ENCODE assay signal across 16 cellular contexts in the genomic region with DNA sequence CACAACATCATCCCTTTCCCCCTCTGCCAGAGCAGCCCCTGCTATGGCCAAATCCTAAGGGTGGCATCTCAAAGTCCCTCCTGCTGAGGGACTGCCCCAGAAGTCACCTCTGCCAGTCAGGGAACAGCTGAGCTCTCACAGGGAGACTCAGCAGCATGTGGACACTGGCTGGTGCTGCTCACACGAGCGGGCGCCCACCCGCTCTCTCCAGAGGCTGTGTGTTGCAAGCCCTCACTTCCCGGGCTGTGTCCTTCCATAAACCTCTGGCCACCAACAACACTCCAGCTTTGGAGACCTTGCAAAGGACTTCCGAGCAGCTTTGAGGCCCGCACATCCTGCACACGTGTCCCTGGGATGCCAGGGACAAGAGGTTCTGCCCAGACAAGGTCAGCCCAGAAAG. TPM values are rescaled to one million over a fixed set of nuclear protein-coding genes. Genes with fewer than 3 reads are reported as not detected.
DNase-seq lines count a peak whose midpoint lies in the region; ATAC-seq and TF ChIP-seq lines count a peak whose summit lies in the region.
"Had no signal": no experiment of that assay in that cellular context is flagged by ENCODE, and none has a peak within 500 bp of the region (broad histone marks: within the 10 kb centered on the region; RNA-seq: fewer than 3 reads in every experiment).

No MANE protein-coding gene starts in this region.

- H3K9ac ChIP-seq in stomach smooth muscle (ENCODE audit: low read length in 2 of 2) = peak overlapping the region; percentile 96 to 98

- H3K36me3 Mint-ChIP-seq in activated T-cell treated with anti-CD3 and anti-CD28 coated beads, Interleukin-2, amount 50 U/mL, for 72 hours (ENCODE audit: insufficient read depth in 2 of 2) = peaks cover 2 to 5% of the 10 kb centered on the region in 2 donors
- peaks cover 28% of the 10 kb centered on the region for H3K36me3 Mint-ChIP-seq in activated T-helper 17 cell treated with anti-CD3 and anti-CD28 coated beads, Interleukin-2, amount 50 U/mL, for 72 hours (ENCODE audit: low read depth)
- H3K36me3 Mint-ChIP-seq in glutamatergic neuron (ENCODE audit: unreplicated experiment) (peaks cover 4% of the 10 kb centered on the region), CD14-positive monocyte (no peaks in the 10 kb centered on the region)

- H3K9me3 ChIP-seq in stomach smooth muscle (ENCODE audit: control insufficient read depth in 2 of 2, low read length in 2 of 2) = no peaks in the 10 kb centered on the region

- no peak for DNase-seq in activated T-cell treated with anti-CD3 and anti-CD28 coated beads, Interleukin-2, amount 50 U/mL, for 72 hours
- DNase-seq in activated T-cell treated with anti-CD3 and anti-CD28 coated beads for 4 hours (no peak), glutamatergic neuron (no peak), T1000 (lab: John Stamatoyannopoulos, UW) (no peak), CD14-positive monocyte (ENCODE audit: low spot score) (no peak), UCSD-AML1 (lab: John Stamatoyannopoulos, UW; ENCODE audit: unreplicated experiment) (no peak)
- DNase-seq: Calu3; GDM1; GOT3; NCI-H1694; NCI-H446; SHP77 treated with DMSO at 0.1 percent for 48 hours; stimulated activated CD4-positive, alpha-beta T cell treated with anti-CD3 and anti-CD28 coated beads, Interleukin-4, amount 100 ng/mL, for 1 hour had no signal

- H3K27ac Mint-ChIP-seq in activated T-cell treated with anti-CD3 and anti-CD28 coated beads, Interleukin-2, amount 50 U/mL, for 72 hours = no peak overlapping the region
- H3K27ac Mint-ChIP-seq in activated T-helper 17 cell treated with anti-CD3 and anti-CD28 coated beads, Interleukin-2, amount 50 U/mL, for 72 hours = peak overlapping the region; percentile 28
- H3K27ac Mint-ChIP-seq in glutamatergic neuron (ENCODE audit: unreplicated experiment) (peak overlapping the region; percentile 68), CD14-positive monocyte (peak overlapping the region in 1 of 7 donors; percentile 14)

- H3K27ac ChIP-seq in stomach smooth muscle (ENCODE audit: low read length) = peak overlapping the region; percentile 98

- H3K9me3 Mint-ChIP-seq in activated T-cell treated with anti-CD3 and anti-CD28 coated beads, Interleukin-2, amount 50 U/mL, for 72 hours = no peaks in the 10 kb centered on the region
- H3K9me3 Mint-ChIP-seq in activated T-helper 17 cell treated with anti-CD3 and anti-CD28 coated beads, Interleukin-2, amount 50 U/mL, for 72 hours = no peaks in the 10 kb centered on the region
- H3K9me3 Mint-ChIP-seq in glutamatergic neuron (ENCODE audit: unreplicated experiment) (peaks cover 23% of the 10 kb centered on the region), CD14-positive monocyte (peaks cover 0 to 10% (median 4%) of the 10 kb centered on the region in 7 donors)

- H3K4me3 Mint-ChIP-seq in activated T-cell treated with anti-CD3 and anti-CD28 coated beads, Interleukin-2, amount 50 U/mL, for 72 hours = peak overlapping the region; percentile 90 to 94
- H3K4me3 Mint-ChIP-seq in activated T-helper 17 cell treated with anti-CD3 and anti-CD28 coated beads, Interleukin-2, amount 50 U/mL, for 72 hours = peak overlapping the region; percentile 95
- H3K4me3 Mint-ChIP-seq in glutamatergic neuron (ENCODE audit: unreplicated experiment) (peak overlapping the region; percentile 96), CD14-positive monocyte (peak overlapping the region in 1 of 2 donors; percentile 44)

- peaks cover 0 to 2% of the 10 kb centered on the region in 2 donors for H3K27me3 ChIP-seq in stomach smooth muscle (ENCODE audit: control insufficient read depth in 1 of 2, insufficient read depth in 2 of 2, low read length in 2 of 2)

- H3K4me1 ChIP-seq in stomach smooth muscle (ENCODE audit: control insufficient read depth, insufficient read depth, low read length) = peaks cover 87% of the 10 kb centered on the region

- H3K27me3 Mint-ChIP-seq in activated T-cell treated with anti-CD3 and anti-CD28 coated beads, Interleukin-2, amount 50 U/mL, for 72 hours (ENCODE audit: low read depth) = peaks cover 21% of the 10 kb centered on the region
- H3K27me3 Mint-ChIP-seq in activated T-helper 17 cell treated with anti-CD3 and anti-CD28 coated beads, Interleukin-2, amount 50 U/mL, for 72 hours = peaks cover 4% of the 10 kb centered on the region
- H3K27me3 Mint-ChIP-seq in glutamatergic neuron (ENCODE audit: unreplicated experiment) = peaks cover 20% of the 10 kb centered on the region
- peaks cover 46 to 58% (median 57%) of the 10 kb centered on the region in 3 donors for H3K27me3 Mint-ChIP-seq in CD14-positive monocyte (ENCODE audit: low read depth in 3 of 3)

- intact Hi-C loops in CD14-positive monocyte (cut with micrococcal nuclease) = no loop called here

- peaks cover 58% of the 10 kb centered on the region for H3K4me1 Mint-ChIP-seq in activated T-cell treated with anti-CD3 and anti-CD28 coated beads, Interleukin-2, amount 50 U/mL, for 72 hours (ENCODE audit: low read depth)
- peaks cover 36% of the 10 kb centered on the region for H3K4me1 Mint-ChIP-seq in activated T-helper 17 cell treated with anti-CD3 and anti-CD28 coated beads, Interleukin-2, amount 50 U/mL, for 72 hours
- H3K4me1 Mint-ChIP-seq in glutamatergic neuron (ENCODE audit: low read depth, unreplicated experiment) = peaks cover 43% of the 10 kb centered on the region
- peaks cover 5% of the 10 kb centered on the region for H3K4me1 Mint-ChIP-seq in CD14-positive monocyte

- peak overlapping the region; percentile 26 to 71 for H3K4me3 ChIP-seq in stomach smooth muscle (ENCODE audit: low read length in 2 of 2)
- H3K4me3 ChIP-seq: lung had no signal

- H3K36me3 ChIP-seq in stomach smooth muscle (ENCODE audit: control insufficient read depth in 2 of 2, insufficient read depth in 2 of 2, low read length in 2 of 2) = peaks cover 0 to 3% of the 10 kb centered on the region in 2 donors

- no peak for ATAC-seq in activated T-cell treated with anti-CD3 and anti-CD28 coated beads, Interleukin-2, amount 50 U/mL, for 72 hours (replicated peaks in 1 of 2)
- no peak for ATAC-seq in activated T-helper 17 cell treated with anti-CD3 and anti-CD28 coated beads, Interleukin-2, amount 50 U/mL, for 72 hours (replicated peaks)

- no peak for TF ChIP-seq CTCF in glutamatergic neuron (IDR thresholded peaks at IDR 0.05; ENCODE audit: partially characterized antibody, unreplicated experiment)
- no peak for TF ChIP-seq CTCF in CD14-positive monocyte (IDR thresholded peaks at IDR 0.05)

RNA-seq across cellular contexts. Expression of gene IGSF9B, which starts 2.8 kb away (rescaled TPM):
- 10 to 100 TPM; 81.8 to 87.0 TPM for total RNA-seq in activated T-cell treated with anti-CD3 and anti-CD28 coated beads, Interleukin-2, amount 50 U/mL, for 72 hours
- 100 to 1,000 TPM in 1 of 2 donors, 10 to 100 TPM in 1; 25.4 to 279 TPM for total RNA-seq in activated T-helper 17 cell treated with anti-CD3 and anti-CD28 coated beads, Interleukin-2, amount 50 U/mL, for 72 hours
- total RNA-seq in glutamatergic neuron (ENCODE audit: unreplicated experiment) = 209 TPM
- not detected for polyA plus RNA-seq in CD14-positive monocyte
